In the genomic region with DNA sequence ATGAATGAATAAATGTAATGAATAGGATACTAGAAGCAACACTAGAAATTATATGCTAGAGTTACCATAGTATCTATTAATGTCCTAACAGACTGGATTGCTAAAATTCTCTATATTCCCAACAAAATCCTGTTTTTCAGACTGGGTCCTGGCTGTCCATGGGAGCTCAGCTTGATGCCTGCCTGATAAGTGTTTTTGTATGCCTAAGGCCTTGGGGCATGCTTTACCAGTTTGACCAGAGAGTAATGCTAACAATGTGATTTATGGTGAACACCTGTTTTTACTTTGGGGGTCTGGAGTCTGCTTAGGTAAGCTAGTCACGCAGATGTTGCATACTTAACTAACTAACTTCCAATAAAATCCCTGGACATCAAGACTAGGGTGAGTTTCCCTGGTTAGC, we compare ENCODE assay signal across 27 cellular contexts.
"Had no signal": no experiment of that assay in that cellular context is flagged by ENCODE, and none has a peak within 500 bp of the region (broad histone marks: within the 10 kb centered on the region; RNA-seq: fewer than 3 reads in every experiment).

No MANE protein-coding gene starts in this region.

- H3K9me3 ChIP-seq: esophagus muscularis mucosa, gastroesophageal sphincter, heart right ventricle, left lung, right lobe of liver, stomach, thyroid gland, upper lobe of left lung had no signal

- DNase-seq: dermis blood vessel endothelial cell; effector memory CD4-positive, alpha-beta T cell; foreskin keratinocyte; glutamatergic neuron; heart right ventricle; kidney; left lung; mesenchymal stem cell; midbrain; naive thymus-derived CD4-positive, alpha-beta T cell; right lobe of liver; stimulated activated CD4-positive, alpha-beta T cell treated with anti-CD3 and anti-CD28 coated beads, Interleukin-12 subunit alpha, Interleukin-12 subunit beta, amount 100 ng/mL, for 4 hours; stimulated activated CD4-positive, alpha-beta T cell treated with anti-CD3 and anti-CD28 coated beads, Interleukin-1b, Interleukin-23, amount 100 ng/mL, for 48 hours; stimulated activated CD4-positive, alpha-beta T cell treated with anti-CD3 and anti-CD28 coated beads, Interleukin-4, amount 100 ng/mL, for 1 hour; stimulated activated CD8-positive, alpha-beta memory T cell treated with anti-CD3 and anti-CD28 coated beads, Interleukin-4, amount 100 ng/mL, for 48 hours; stimulated activated naive CD4-positive, alpha-beta T cell; stomach; thyroid gland; upper lobe of left lung had no signal

- H3K36me3 ChIP-seq: esophagus muscularis mucosa, gastroesophageal sphincter, heart right ventricle, left lung, neural progenitor cell, right lobe of liver, stomach, thyroid gland, upper lobe of left lung had no signal

- H3K79me2 ChIP-seq: parathyroid adenoma had no signal

- H3K36me3 Mint-ChIP-seq: naive thymus-derived CD4-positive, alpha-beta T cell; neural progenitor cell had no signal

- H2AFZ ChIP-seq: parathyroid adenoma had no signal

- H3K27me3 ChIP-seq: esophagus muscularis mucosa, foreskin keratinocyte, gastroesophageal sphincter, left lung, neural progenitor cell, right lobe of liver, stomach, thyroid gland, upper lobe of left lung had no signal

- H3K4me3 Mint-ChIP-seq: naive thymus-derived CD4-positive, alpha-beta T cell; nephron; neural progenitor cell had no signal

- H3K4me1 Mint-ChIP-seq: naive thymus-derived CD4-positive, alpha-beta T cell had no signal

- ATAC-seq: foreskin keratinocyte; gastroesophageal sphincter; heart right ventricle; left lung; naive thymus-derived CD4-positive, alpha-beta T cell; right lobe of liver had no signal

- H3K9ac ChIP-seq: neural progenitor cell, parathyroid adenoma had no signal

- H3K4me3 ChIP-seq: coronary artery, esophagus muscularis mucosa, gastroesophageal sphincter, heart right ventricle, left lung, neural progenitor cell, right lobe of liver, smooth muscle cell, stomach, thyroid gland, upper lobe of left lung had no signal

- H3K27ac Mint-ChIP-seq: naive thymus-derived CD4-positive, alpha-beta T cell; neural progenitor cell; progenitor cell of endocrine pancreas had no signal

- H3K27ac ChIP-seq: coronary artery, esophagus muscularis mucosa, foreskin keratinocyte, gastroesophageal sphincter, heart right ventricle, left lung, neural progenitor cell, parathyroid adenoma, right lobe of liver, stomach, thyroid gland, upper lobe of left lung had no signal

- H3K4me2 ChIP-seq: neural progenitor cell, smooth muscle cell had no signal

- H3K27me3 Mint-ChIP-seq: naive thymus-derived CD4-positive, alpha-beta T cell; progenitor cell of endocrine pancreas had no signal

- H3K4me1 ChIP-seq: esophagus muscularis mucosa, gastroesophageal sphincter, heart right ventricle, left lung, neural progenitor cell, parathyroid adenoma, right lobe of liver, stomach, upper lobe of left lung had no signal
